Comparison of ENCODE assay signal across 37 cellular contexts in the genomic region with DNA sequence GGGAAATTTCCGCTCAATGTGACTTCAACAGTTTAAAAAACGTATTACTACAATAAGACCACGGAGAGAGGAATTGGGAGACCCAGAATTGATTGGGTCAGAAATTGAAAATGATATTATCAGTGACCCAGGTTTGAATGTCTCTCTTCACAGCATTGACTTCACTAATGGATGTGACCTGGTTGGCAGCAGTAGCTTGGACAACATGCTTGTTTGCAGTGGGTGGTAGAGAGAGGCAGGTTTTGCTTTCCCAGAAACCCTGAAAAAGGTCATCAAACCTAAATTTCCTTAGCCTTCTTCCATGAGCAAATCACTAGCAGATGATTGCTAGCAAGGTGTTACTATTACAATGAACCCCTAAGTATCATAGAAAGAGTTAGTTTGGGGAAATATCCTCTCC.
DNase-seq lines count a peak whose midpoint lies in the region; ATAC-seq, FAIRE-seq and TF ChIP-seq lines count a peak whose summit lies in the region.
"Had no signal": no experiment of that assay in that cellular context is flagged by ENCODE, and none has a peak within 500 bp of the region (broad histone marks: within the 10 kb centered on the region; RNA-seq: fewer than 3 reads in every experiment).

No MANE protein-coding gene starts in this region.

- peaks cover 0 to 3% of the 10 kb centered on the region in 2 experiments; a peak in 1 of 4 replicates for H3K9me3 ChIP-seq in H1 (ENCODE audit: insufficient read depth in 2 of 2, low read depth in 1 of 2, low read length in 1 of 2)
- no peaks in the 10 kb centered on the region for H3K9me3 ChIP-seq in sigmoid colon
- H3K9me3 ChIP-seq: A549; BE2C; BLaER1; BLaER1 treated with 17β-estradiol and CSF1 and Interleukin-3, amounts not matched to agents 10 nM and 100 nM; Caco-2 had no signal

- 0 out of 2 replicates have a peak overlapping the region, but pooled peaks have one; percentile 23 for H2AFZ ChIP-seq in GM23338
- 0 out of 2 replicates have a peak overlapping the region, but pooled peaks have one; percentile 23 for H2AFZ ChIP-seq in H1 (ENCODE audit: low read length)

- no peaks in the 10 kb centered on the region for H3K27me3 Mint-ChIP-seq in activated naive CD8-positive, alpha-beta T cell treated with anti-CD3 and anti-CD28 coated beads for 36 hours
- no peaks in the 10 kb centered on the region for H3K27me3 Mint-ChIP-seq in activated naive CD8-positive, alpha-beta T cell treated with anti-CD3 and anti-CD28 coated beads, Interleukin-2, amount 50 U/mL, for 24 hours
- H3K27me3 Mint-ChIP-seq in GM23338 (ENCODE audit: insufficient read depth, low read depth, poor library complexity), result no peaks in the 10 kb centered on the region
- H3K27me3 Mint-ChIP-seq: CD4-positive, alpha-beta memory T cell; CD4-positive, alpha-beta T cell; CD4-positive, CD25-positive, alpha-beta regulatory T cell; CD8-positive, alpha-beta memory T cell had no signal

- H3K14ac ChIP-seq in H1 (ENCODE audit: insufficient read length), result no peak overlapping the region

- no peak overlapping the region for H3K9ac ChIP-seq in H1 (replicated peaks in 1 of 4; ENCODE audit: extremely low read depth in 1 of 4, low read depth in 3 of 4, low read length in 3 of 4)
- H3K9ac ChIP-seq: BLaER1; BLaER1 treated with 17β-estradiol and CSF1 and Interleukin-3, amounts not matched to agents 10 nM and 100 nM had no signal

- H3K9me3 Mint-ChIP-seq in activated naive CD8-positive, alpha-beta T cell treated with anti-CD3 and anti-CD28 coated beads for 36 hours, result no peaks in the 10 kb centered on the region
- H3K9me3 Mint-ChIP-seq in activated naive CD8-positive, alpha-beta T cell treated with anti-CD3 and anti-CD28 coated beads, Interleukin-2, amount 50 U/mL, for 24 hours, result peaks cover 5% of the 10 kb centered on the region
- H3K9me3 Mint-ChIP-seq in GM23338, result no peaks in the 10 kb centered on the region
- H3K9me3 Mint-ChIP-seq: CD4-positive, alpha-beta T cell; CD8-positive, alpha-beta memory T cell; CD8-positive, alpha-beta T cell had no signal

- H3K4me3 ChIP-seq in GM23338 (no peak overlapping the region), H1 (ENCODE audit: extremely low read depth in 1 of 4, insufficient read depth in 2 of 4, low read depth in 3 of 4, low read length in 4 of 4) (no peak overlapping the region), sigmoid colon (no peak overlapping the region)
- H3K4me3 ChIP-seq: A549; BLaER1; BLaER1 treated with 17β-estradiol and CSF1 and Interleukin-3, amounts not matched to agents 10 nM and 100 nM had no signal

- TF ChIP-seq POLR2A in H1 (IDR thresholded peaks at IDR 0.05; ENCODE audit: control extremely low read depth in 1 of 2, low read depth in 2 of 2, low read length in 2 of 2) (no peak), sigmoid colon (IDR thresholded peaks at IDR 0.05) (no peak)

- no peaks in the 10 kb centered on the region for H3K4me1 ChIP-seq in GM23338 (ENCODE audit: insufficient read depth)
- H3K4me1 ChIP-seq in H1 (replicated peaks in 1 of 4; ENCODE audit: control insufficient read depth in 3 of 4, insufficient read depth in 4 of 4, low read length in 3 of 4), result no peaks in the 10 kb centered on the region
- no peaks in the 10 kb centered on the region for H3K4me1 ChIP-seq in sigmoid colon
- H3K4me1 ChIP-seq: A549; BE2C; BLaER1; BLaER1 treated with 17β-estradiol and CSF1 and Interleukin-3, amounts not matched to agents 10 nM and 100 nM; Caco-2 had no signal

- H3K27me3 ChIP-seq in GM23338 (ENCODE audit: insufficient read depth) (no peaks in the 10 kb centered on the region), H1 (replicated peaks in 1 of 4; ENCODE audit: control insufficient read depth in 3 of 4, extremely low read depth in 1 of 4, insufficient read depth in 3 of 4, low read length in 3 of 4) (no peaks in the 10 kb centered on the region), sigmoid colon (no peaks in the 10 kb centered on the region)
- H3K27me3 ChIP-seq: BLaER1; BLaER1 treated with 17β-estradiol and CSF1 and Interleukin-3, amounts not matched to agents 10 nM and 100 nM had no signal

- H2BK12ac ChIP-seq in H1 (ENCODE audit: low read depth, low read length), result no peak overlapping the region

- H2BK15ac ChIP-seq in H1 (ENCODE audit: low read length), result no peak overlapping the region

- no peak overlapping the region for H3K23ac ChIP-seq in H1 (ENCODE audit: insufficient read length)

- no peak overlapping the region for H4K5ac ChIP-seq in H1 (ENCODE audit: insufficient read length, low read depth, low read length)

- H3K27ac Mint-ChIP-seq in activated naive CD8-positive, alpha-beta T cell treated with anti-CD3 and anti-CD28 coated beads for 36 hours, result peak overlapping the region; percentile 34
- no peak overlapping the region for H3K27ac Mint-ChIP-seq in activated naive CD8-positive, alpha-beta T cell treated with anti-CD3 and anti-CD28 coated beads, Interleukin-2, amount 50 U/mL, for 24 hours
- no peak overlapping the region for H3K27ac Mint-ChIP-seq in GM23338
- H3K27ac Mint-ChIP-seq: B cell; CD14-positive monocyte; CD4-positive, alpha-beta memory T cell; CD4-positive, alpha-beta T cell; CD4-positive, CD25-positive, alpha-beta regulatory T cell; CD8-positive, alpha-beta memory T cell; CD8-positive, alpha-beta T cell had no signal

- no peak for TF ChIP-seq EP300 in H1 (IDR thresholded peaks at IDR 0.05; ENCODE audit: borderline replicate concordance in 1 of 2, low read depth in 2 of 2, low read length in 2 of 2)
- no peak for TF ChIP-seq EP300 in sigmoid colon (IDR thresholded peaks at IDR 0.05)

- H3K9me2 ChIP-seq in GM23338 (ENCODE audit: insufficient read depth), result no peaks in the 10 kb centered on the region

- no peak for ATAC-seq in activated naive CD8-positive, alpha-beta T cell treated with anti-CD3 and anti-CD28 coated beads, Interleukin-2, amount 50 U/mL, for 24 hours
- ATAC-seq in GM23338 (no peak), left lobe of liver (peak; percentile 79), omental fat pad (ENCODE audit: low FRiP score) (no peak)
- ATAC-seq: A549; CD8-positive, alpha-beta T cell had no signal

- no peaks in the 10 kb centered on the region for H3K79me2 ChIP-seq in GM23338 (replicated peaks; ENCODE audit: insufficient read depth)
- no peaks in the 10 kb centered on the region for H3K79me2 ChIP-seq in H1 (ENCODE audit: control insufficient read depth in 1 of 2, insufficient read depth in 2 of 2, low read length in 2 of 2)

- no peak overlapping the region for H3K56ac ChIP-seq in H1 (replicated peaks; ENCODE audit: insufficient read length, low read depth, low read length)

- no peak overlapping the region for H2BK120ac ChIP-seq in H1 (replicated peaks; ENCODE audit: low read depth, low read length)

- H2BK5ac ChIP-seq in H1 (ENCODE audit: low read depth, low read length), result no peak overlapping the region

- H3K4ac ChIP-seq in H1 (replicated peaks; ENCODE audit: insufficient read length, low read depth, low read length), result no peak overlapping the region

- H4K20me1 ChIP-seq in GM23338 (replicated peaks; ENCODE audit: insufficient read depth), result no peaks in the 10 kb centered on the region
- H4K20me1 ChIP-seq in H1 (replicated peaks in 1 of 2; ENCODE audit: control insufficient read depth in 1 of 2, insufficient read depth in 2 of 2, low read length in 2 of 2), result no peaks in the 10 kb centered on the region
- H4K20me1 ChIP-seq: BLaER1; BLaER1 treated with 17β-estradiol and CSF1 and Interleukin-3, amounts not matched to agents 10 nM and 100 nM had no signal

- POLR2A ChIA-PET in H1 (lab: Charles Lee; ENCODE audit: partially characterized antibody), result no interaction called here

- H3K4me1 Mint-ChIP-seq in activated naive CD8-positive, alpha-beta T cell treated with anti-CD3 and anti-CD28 coated beads for 36 hours, result peaks cover 5% of the 10 kb centered on the region
- peaks cover 13% of the 10 kb centered on the region for H3K4me1 Mint-ChIP-seq in activated naive CD8-positive, alpha-beta T cell treated with anti-CD3 and anti-CD28 coated beads, Interleukin-2, amount 50 U/mL, for 24 hours
- H3K4me1 Mint-ChIP-seq in GM23338, result no peaks in the 10 kb centered on the region
- H3K4me1 Mint-ChIP-seq: B cell; CD14-positive monocyte; CD8-positive, alpha-beta memory T cell had no signal

- TF ChIP-seq RAD21 in H1 (IDR thresholded peaks at IDR 0.05 in 1 of 2, conservative IDR thresholded peaks at IDR 0.05 in 1 of 2; ENCODE audit: low read depth in 2 of 2, low read length in 2 of 2), result no peak

- no peaks in the 10 kb centered on the region for H3F3A ChIP-seq in GM23338 (replicated peaks; ENCODE audit: low read depth)

- no peak overlapping the region for H3K4me3 Mint-ChIP-seq in activated naive CD8-positive, alpha-beta T cell treated with anti-CD3 and anti-CD28 coated beads for 36 hours
- no peak overlapping the region for H3K4me3 Mint-ChIP-seq in activated naive CD8-positive, alpha-beta T cell treated with anti-CD3 and anti-CD28 coated beads, Interleukin-2, amount 50 U/mL, for 24 hours
- no peak overlapping the region for H3K4me3 Mint-ChIP-seq in GM23338
- H3K4me3 Mint-ChIP-seq: B cell; CD14-positive monocyte; CD4-positive, alpha-beta memory T cell; CD4-positive, alpha-beta T cell; CD4-positive, CD25-positive, alpha-beta regulatory T cell; CD8-positive, alpha-beta memory T cell; CD8-positive, alpha-beta T cell had no signal

- H3K27ac ChIP-seq in GM23338 (ENCODE audit: low read depth) (no peak overlapping the region), H1 (ENCODE audit: low read depth, low read length) (no peak overlapping the region), sigmoid colon (no peak overlapping the region)
- H3K27ac ChIP-seq: 22Rv1; A549; BLaER1; BLaER1 treated with 17β-estradiol and CSF1 and Interleukin-3, amounts not matched to agents 10 nM and 100 nM; C4-2B had no signal

- H3K4me2 ChIP-seq in GM23338 (no peak overlapping the region), H1 (ENCODE audit: insufficient read depth in 1 of 2, low read depth in 2 of 2, low read length in 2 of 2) (no peak overlapping the region)
- H3K4me2 ChIP-seq: A549; BLaER1; BLaER1 treated with 17β-estradiol and CSF1 and Interleukin-3, amounts not matched to agents 10 nM and 100 nM had no signal

- no peak overlapping the region for H2AK5ac ChIP-seq in H1 (ENCODE audit: low read depth, low read length)

- FAIRE-seq in H1 (lab: Jason Lieb, UNC), result no peak
- FAIRE-seq: A204.1, A549, D721Med had no signal

- no peaks in the 10 kb centered on the region for H3K23me2 ChIP-seq in H1 (ENCODE audit: low read depth, low read length)

- H2BK20ac ChIP-seq in H1 (ENCODE audit: low read length), result no peak overlapping the region

- 89% methylated on average over 3 of the region's 3 CpGs; no CpG with 5 or more reads in 1 of the 2 experiments for WGBS in H1 (ENCODE audit: extremely low coverage in 1 of 2, insufficient coverage in 1 of 2, insufficient read length in 1 of 2, insufficient replicate concordance in 2 of 2, low coverage in 1 of 2, low lambda C conversion rate in 2 of 2, missing lambda C conversion rate in 1 of 2), 2 experiments
- WGBS in sigmoid colon, 2 donors, result 88 to 89% methylated on average over 3 of the region's 3 CpGs

- TF ChIP-seq CTCF in GM23338 (conservative IDR thresholded peaks at IDR 0.05; ENCODE audit: low read depth in 2 of 2), result no peak
- no peak for TF ChIP-seq CTCF in H1 (IDR thresholded peaks at IDR 0.05; ENCODE audit: control extremely low read depth in 1 of 3, insufficient read depth in 1 of 3, low read depth in 1 of 3, low read length in 3 of 3)
- no peak for TF ChIP-seq CTCF in sigmoid colon (IDR thresholded peaks at IDR 0.05)
- TF ChIP-seq CTCF in omental fat pad (IDR thresholded peaks at IDR 0.05), result no peak

- no peak overlapping the region for H4K8ac ChIP-seq in H1 (ENCODE audit: extremely low read depth, insufficient read depth, low read length)

- CTCF ChIA-PET in H1 (lab: Charles Lee; ENCODE audit: partially characterized antibody), result no interaction called here

- intact Hi-C loops in sigmoid colon (cut with DNase I), result no loop called here

- H3K36me3 Mint-ChIP-seq in activated naive CD8-positive, alpha-beta T cell treated with anti-CD3 and anti-CD28 coated beads for 36 hours, result peaks cover 4% of the 10 kb centered on the region
- no peaks in the 10 kb centered on the region for H3K36me3 Mint-ChIP-seq in activated naive CD8-positive, alpha-beta T cell treated with anti-CD3 and anti-CD28 coated beads, Interleukin-2, amount 50 U/mL, for 24 hours (ENCODE audit: low read depth)
- H3K36me3 Mint-ChIP-seq in GM23338 (ENCODE audit: low read depth), result no peaks in the 10 kb centered on the region
- H3K36me3 Mint-ChIP-seq: CD14-positive monocyte had no signal

- no peak overlapping the region for H4K91ac ChIP-seq in H1 (replicated peaks; ENCODE audit: insufficient read length, low read length)

- no peak for DNase-seq in activated naive CD8-positive, alpha-beta T cell treated with anti-CD3 and anti-CD28 coated beads for 36 hours
- DNase-seq in activated naive CD8-positive, alpha-beta T cell treated with anti-CD3 and anti-CD28 coated beads, Interleukin-2, amount 50 U/mL, for 24 hours, result no peak
- DNase-seq in GM23338 (ENCODE audit: low spot score) (no peak), H1 (ENCODE audit: low read depth in 1 of 2, low spot score in 2 of 2) (no peak), left lobe of liver (ENCODE audit: low spot score) (no peak), AG20443 (ENCODE audit: low spot score) (no peak), sigmoid colon (no peak), omental fat pad (ENCODE audit: low spot score) (no peak)
- DNase-seq: 8988T; ACHN; AML-193; BE2C; C1 segment of cervical spinal cord; Caco-2; Calu3; CD4-positive, alpha-beta memory T cell; CD4-positive, alpha-beta T cell; CD4-positive, CD25-positive, alpha-beta regulatory T cell; CD8-positive, alpha-beta memory T cell; CD8-positive, alpha-beta T cell; COR-L47; DMS 273 treated with DMSO at 0.1 percent for 48 hours; DMS153; DMS53; DMS79; DMS79 treated with DMSO at 0.1 percent for 48 hours; DND-41; EL had no signal

- no peaks in the 10 kb centered on the region for H3K79me1 ChIP-seq in H1 (ENCODE audit: low read depth, low read length)

- no peak overlapping the region for H3K18ac ChIP-seq in H1 (ENCODE audit: extremely low read depth, low read length)

- no peaks in the 10 kb centered on the region for H3K36me3 ChIP-seq in GM23338 (ENCODE audit: insufficient read depth)
- H3K36me3 ChIP-seq in H1 (ENCODE audit: control insufficient read depth in 2 of 4, insufficient read depth in 4 of 4, low read length in 3 of 4), result no peaks in the 10 kb centered on the region
- H3K36me3 ChIP-seq in sigmoid colon, result no peaks in the 10 kb centered on the region
- H3K36me3 ChIP-seq: BE2C; BLaER1; BLaER1 treated with 17β-estradiol and CSF1 and Interleukin-3, amounts not matched to agents 10 nM and 100 nM had no signal
